11 cellular contexts compared by ENCODE assay signal in genomic region chr11:129828301-129828836, GRCh38. TPM values are rescaled to one million over a fixed set of nuclear protein-coding genes. Genes with fewer than 3 reads are reported as not detected.
A peak's percentile ranks its signal among the peaks of the same experiment; 100 is the strongest.
DNase-seq lines count a peak whose midpoint lies in the region; ATAC-seq, FAIRE-seq and TF ChIP-seq lines count a peak whose summit lies in the region.
"Had no signal": no experiment of that assay in that cellular context is flagged by ENCODE, and none has a peak within 500 bp of the region (broad histone marks: within the 10 kb centered on the region; RNA-seq: fewer than 3 reads in every experiment).

No MANE protein-coding gene starts in this region.

- CTCF ChIA-PET in PC-9 (lab: Charles Lee) = no interaction called here

- dilution Hi-C loops in keratinocyte (cut with MboI; ENCODE audit: extremely low pct_ligation_motif_present, low sequenced_read_pairs) = no loop called here

- H3F3A ChIP-seq in PC-9 (ENCODE audit: insufficient read depth, low read depth) = peaks cover 47% of the 10 kb centered on the region

- no peaks in the 10 kb centered on the region for H3K9me3 Mint-ChIP-seq in type B pancreatic cell
- H3K9me3 Mint-ChIP-seq: stimulated activated naive CD8-positive, alpha-beta T cell treated with anti-CD3 and anti-CD28 coated beads, Interleukin-15, Interleukin-2, amounts not matched to agents 100 ng/mL and 50 ng/mL, for 24 hours had no signal

- no peaks in the 10 kb centered on the region for H3K27me3 Mint-ChIP-seq in type B pancreatic cell
- H3K27me3 Mint-ChIP-seq: stimulated activated naive CD8-positive, alpha-beta T cell treated with anti-CD3 and anti-CD28 coated beads, Interleukin-15, Interleukin-2, amounts not matched to agents 100 ng/mL and 50 ng/mL, for 24 hours had no signal

- DNase-seq in M059J (ENCODE audit: low read depth) (peak; percentile 21), PC-9 (peak; percentile 60 to 98), keratinocyte (ENCODE audit: low read depth, low spot score) (no peak), type B pancreatic cell (ENCODE audit: extremely low spot score, unreplicated experiment) (no peak), amygdala (lab: John Stamatoyannopoulos, UW) (no peak)
- DNase-seq: NCI-H524 treated with DMSO at 0.1 percent for 48 hours had no signal

- no peaks in the 10 kb centered on the region for H3K4me1 Mint-ChIP-seq in type B pancreatic cell (ENCODE audit: unreplicated experiment)

- H3K27ac Mint-ChIP-seq in type B pancreatic cell = peak overlapping the region; percentile 87
- H3K27ac Mint-ChIP-seq: stimulated activated naive CD8-positive, alpha-beta T cell treated with anti-CD3 and anti-CD28 coated beads, Interleukin-15, Interleukin-2, amounts not matched to agents 100 ng/mL and 50 ng/mL, for 24 hours had no signal

- FAIRE-seq in keratinocyte (lab: Jason Lieb, UNC) = no peak
- FAIRE-seq: G401.6, H54 had no signal

- no peak for TF ChIP-seq EP300 in gastroesophageal sphincter (IDR thresholded peaks at IDR 0.05)

- H3K79me2 ChIP-seq in PC-9 (ENCODE audit: low read depth) (peaks cover 54% of the 10 kb centered on the region), keratinocyte (ENCODE audit: control insufficient read depth, insufficient read depth, low read length) (no peaks in the 10 kb centered on the region)

- H3K4me3 ChIP-seq in PC-9 = peak overlapping the region; percentile 33; the same call in 1 of the 2 replicates
- peak overlapping the region in 1 of 3 experiments; percentile 21 for H3K4me3 ChIP-seq in keratinocyte (ENCODE audit: control insufficient read depth in 2 of 3, extremely low read depth in 1 of 3, insufficient read depth in 2 of 3, low read depth in 1 of 3, low read length in 3 of 3)
- H3K4me3 ChIP-seq in gastroesophageal sphincter = no peak overlapping the region

- no peaks in the 10 kb centered on the region for H4K20me1 ChIP-seq in PC-9 (ENCODE audit: insufficient read depth)
- H4K20me1 ChIP-seq in keratinocyte (ENCODE audit: control insufficient read depth, extremely low read depth, insufficient read depth, low read length) = no peaks in the 10 kb centered on the region

- H3K36me3 Mint-ChIP-seq in type B pancreatic cell = no peaks in the 10 kb centered on the region

- no peak for TF ChIP-seq POLR2A in gastroesophageal sphincter (IDR thresholded peaks at IDR 0.05)

- H3K36me3 ChIP-seq in PC-9 (ENCODE audit: low read depth) = peaks cover 28% of the 10 kb centered on the region
- H3K36me3 ChIP-seq in keratinocyte (ENCODE audit: control insufficient read depth in 2 of 2, extremely low read depth in 1 of 2, insufficient read depth in 2 of 2, low read length in 2 of 2) = no peaks in the 10 kb centered on the region
- H3K36me3 ChIP-seq in gastroesophageal sphincter = no peaks in the 10 kb centered on the region

- peak overlapping the region; percentile 61 for H3K9ac ChIP-seq in keratinocyte (ENCODE audit: control insufficient read depth, extremely low read depth, insufficient read depth, low read length)

- H3K4me3 Mint-ChIP-seq in type B pancreatic cell = peak overlapping the region; percentile 53
- H3K4me3 Mint-ChIP-seq: stimulated activated naive CD8-positive, alpha-beta T cell treated with anti-CD3 and anti-CD28 coated beads, Interleukin-15, Interleukin-2, amounts not matched to agents 100 ng/mL and 50 ng/mL, for 24 hours had no signal

- no peak for TF ChIP-seq CTCF in PC-9 (conservative IDR thresholded peaks at IDR 0.05)
- no peak for TF ChIP-seq CTCF in keratinocyte (optimal IDR thresholded peaks at IDR 0.05 in 1 of 3, IDR thresholded peaks at IDR 0.05 in 1 of 3, conservative IDR thresholded peaks at IDR 0.05 in 1 of 3; ENCODE audit: extremely low read depth in 1 of 3, insufficient read depth in 2 of 3, low read length in 3 of 3)
- TF ChIP-seq CTCF in type B pancreatic cell (conservative IDR thresholded peaks at IDR 0.05) = no peak
- TF ChIP-seq CTCF in gastroesophageal sphincter (IDR thresholded peaks at IDR 0.05) = no peak

- peak overlapping the region; percentile 90 for H3K27ac ChIP-seq in PC-9
- peak overlapping the region; percentile 86 for H3K27ac ChIP-seq in keratinocyte (ENCODE audit: control insufficient read depth, insufficient read depth, low read length)
- no peak overlapping the region for H3K27ac ChIP-seq in gastroesophageal sphincter

- ATAC-seq in HG03378 (IDR thresholded peaks at IDR 0.05; ENCODE audit: unreplicated experiment) = no peak
- no peak for ATAC-seq in gastroesophageal sphincter

- BruUV-seq in PC-9 (replicated peaks; lab: Mats Ljungman, UMichigan) = no TSS peak

- H3K4me2 ChIP-seq in PC-9 = peak overlapping the region; percentile 75
- peak overlapping the region; percentile 66 for H3K4me2 ChIP-seq in keratinocyte (ENCODE audit: control insufficient read depth, extremely low read depth, insufficient read depth, low read depth, low read length)

- H3K4me1 ChIP-seq in PC-9 (replicated peaks; ENCODE audit: insufficient read depth) = peaks cover 63% of the 10 kb centered on the region
- H3K4me1 ChIP-seq in keratinocyte (ENCODE audit: control insufficient read depth, extremely low read depth, insufficient read depth, low read length) = peaks cover 63% of the 10 kb centered on the region
- no peaks in the 10 kb centered on the region for H3K4me1 ChIP-seq in gastroesophageal sphincter

- no peaks in the 10 kb centered on the region for H3K9me2 ChIP-seq in PC-9 (ENCODE audit: insufficient read depth)

- H2AFZ ChIP-seq in PC-9 (peak overlapping the region; percentile 40; the same call in 1 of the 2 replicates), keratinocyte (ENCODE audit: control insufficient read depth, low read length) (peak overlapping the region; percentile 55)

- peaks cover 8% of the 10 kb centered on the region; the same call in 1 of the 2 replicates for H3K9me3 ChIP-seq in PC-9 (ENCODE audit: insufficient read depth, low read depth)
- no peaks in the 10 kb centered on the region for H3K9me3 ChIP-seq in keratinocyte (ENCODE audit: control insufficient read depth, low read depth, low read length)
- peaks cover 0 to 12% (median 0%) of the 10 kb centered on the region in 3 donors for H3K9me3 ChIP-seq in gastroesophageal sphincter

- H3K27me3 ChIP-seq in PC-9 (ENCODE audit: insufficient read depth, low read depth) (no peaks in the 10 kb centered on the region), keratinocyte (ENCODE audit: control insufficient read depth, extremely low read depth, insufficient read depth, low read length) (no peaks in the 10 kb centered on the region), gastroesophageal sphincter (no peaks in the 10 kb centered on the region)

- POLR2A ChIA-PET in PC-9 (lab: Charles Lee; ENCODE audit: unreplicated experiment) = interaction anchor here (0.6 to 0.8 kb wide), 7 partner anchors 25 to 349 kb away, joined by 3 to 7 read pairs (median 3); no protein-coding TSS in a partner anchor

- intact Hi-C loops in PC-9 (cut with micrococcal nuclease; ENCODE audit: unreplicated experiment) = loop anchor here (2.0 kb wide), 1 partner anchor 18 kb away; no protein-coding TSS in a partner anchor

- WGBS in gastroesophageal sphincter (ENCODE audit: low coverage in 1 of 2), 2 donors = 47 to 58% methylated on average over 3 to 6 of the region's 9 CpGs

- H3K9me1 ChIP-seq in keratinocyte (ENCODE audit: control insufficient read depth, extremely low read depth, insufficient read depth, low read length) = no peaks in the 10 kb centered on the region

RNA-seq across cellular contexts. Expression of gene TMEM45B, which starts 12.7 kb away (rescaled TPM):
- total RNA-seq in M059J (2014; rRNA removed; shearing (Covaris generic)) = not detected in 2 replicates
- 11.4 and 13.3 TPM in 2 replicates for total RNA-seq in PC-9 (2021)
- 2.1 to 4.1 TPM (median 2.6 TPM) in 3 replicates for polyA plus RNA-seq in keratinocyte
- 61.5 TPM for polyA plus RNA-seq in keratinocyte (2011; ENCODE audit: low read depth)
- 1.3 and 2.5 TPM in 2 replicates for polyA plus RNA-seq in keratinocyte (2011; cell fraction: cytosol; rRNA removed)
- polyA plus RNA-seq in keratinocyte (2011; cell fraction: nucleus; rRNA removed) = 5.7 and 6.6 TPM in 2 replicates
- 1.5 and 105 TPM in 2 replicates for polyA plus RNA-seq in keratinocyte (2012; ENCODE audit: low replicate concordance)
- polyA minus RNA-seq in keratinocyte = 2.4 to 4.1 TPM (median 3.5 TPM) in 3 replicates
- polyA minus RNA-seq in keratinocyte (2011; cell fraction: cytosol; rRNA and poly(A)+ RNA removed) = not detected
- 1.6 and 2.2 TPM in 2 replicates for polyA minus RNA-seq in keratinocyte (2011; cell fraction: nucleus; rRNA and poly(A)+ RNA removed)
- total RNA-seq in type B pancreatic cell (ENCODE audit: low replicate concordance) = 28.2 and 34.0 TPM in 2 replicates
- total RNA-seq in gastroesophageal sphincter = 1 to 10 TPM in 1 of 4 donors, under 1 TPM in 1, not detected in 2; 0.47 to 3.9 TPM

Comparison
In these comparisons a context has a peak if more than half of its experiments do, and no peak if none do; other contexts are left out.
1. DNase-seq: peak in M059J (single experiment) and PC-9 (2 of 2); none in keratinocyte (single experiment), type B pancreatic cell (single experiment) and amygdala (0 of 56).
2. H3K27ac ChIP-seq: peak in PC-9 (single experiment) and keratinocyte (single experiment); none in gastroesophageal sphincter (0 of 4).